In the genomic region with DNA sequence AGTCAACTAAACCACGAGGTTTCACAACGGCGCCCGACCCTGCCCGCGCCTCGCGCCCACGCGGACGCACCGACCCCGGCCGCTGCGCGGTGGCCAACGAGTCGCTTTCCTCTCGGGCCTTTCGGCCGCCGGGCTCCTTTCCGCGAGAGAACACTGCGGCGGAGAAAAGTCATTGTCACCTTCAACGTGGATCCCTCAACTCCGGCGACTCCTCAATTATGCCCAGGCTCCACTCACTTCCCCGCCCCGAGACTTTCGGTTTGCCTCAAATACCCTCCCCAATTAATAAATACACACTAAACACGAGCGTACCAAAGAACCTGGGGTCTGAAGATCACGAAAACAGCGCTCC, we compare ENCODE assay signal across 8 cellular contexts. TPM values are rescaled to one million over a fixed set of nuclear protein-coding genes. Genes with fewer than 3 reads are reported as not detected.
DNase-seq lines count a peak whose midpoint lies in the region; ATAC-seq lines count a peak whose summit lies in the region.

No MANE protein-coding gene starts in this region.

- POLR2A ChIA-PET in T-cell (lab: Charles Lee): interaction anchor here (0.6 to 0.7 kb wide), 2 partner anchors 629 to 632 kb away, joined by 5 to 17 read pairs; no protein-coding TSS in a partner anchor

- H3K9me3 ChIP-seq in muscle layer of colon (ENCODE audit: low read length): no peaks in the 10 kb centered on the region
- H3K9me3 ChIP-seq in thymus (ENCODE audit: control insufficient read depth): no peaks in the 10 kb centered on the region

- CTCF ChIA-PET in T-cell (lab: Charles Lee): interaction anchor here in 1 of 2 donors (1.0 kb wide), 1 partner anchor 8 kb away, joined by 8 read pairs; no protein-coding TSS in a partner anchor

- under 1% methylated on average over 36 of the region's 36 CpGs for WGBS in thymus

- peak overlapping the region; percentile 59 to 91 for H3K4me3 ChIP-seq in muscle layer of colon (ENCODE audit: low read depth in 1 of 2, low read length in 2 of 2)
- H3K4me3 ChIP-seq in thymus (ENCODE audit: low read length): peak overlapping the region; percentile 88

- H3K4me3 Mint-ChIP-seq in T-cell: peak overlapping the region; percentile 88 to 98 (median 92)
- H3K4me3 Mint-ChIP-seq in dendritic cell treated with granulocyte-macrophage colony-stimulating factor and Interleukin-4, amounts not matched to agents 40 ng/mL and 50 ng/mL, for 4 days: peak overlapping the region; percentile 97

- peak overlapping the region; percentile 73 for H3K9ac ChIP-seq in muscle layer of colon (ENCODE audit: low read length)

- no peaks in the 10 kb centered on the region for H3K27me3 ChIP-seq in muscle layer of colon (ENCODE audit: control insufficient read depth in 1 of 2, insufficient read depth in 2 of 2, low read length in 2 of 2)
- no peaks in the 10 kb centered on the region for H3K27me3 ChIP-seq in thymus (ENCODE audit: control insufficient read depth, insufficient read depth)

- no peaks in the 10 kb centered on the region for H3K9me3 Mint-ChIP-seq in T-cell
- no peaks in the 10 kb centered on the region for H3K9me3 Mint-ChIP-seq in dendritic cell treated with granulocyte-macrophage colony-stimulating factor and Interleukin-4, amounts not matched to agents 40 ng/mL and 50 ng/mL, for 4 days

- DNase-seq in NCI-H146 (lab: John Stamatoyannopoulos, UW) (peak; percentile 65), NCI-H146 treated with DMSO at 0.1 percent for 48 hours (lab: John Stamatoyannopoulos, UW; ENCODE audit: unreplicated experiment) (no peak), T-cell (peak in 8 of 34 experiments; percentile 1 to 31 (median 12)), NCI-H524 treated with DMSO at 0.1 percent for 48 hours (lab: John Stamatoyannopoulos, UW) (no peak), NOMO-1 treated with DMSO at 0.1 percent for 48 hours (lab: John Stamatoyannopoulos, UW; ENCODE audit: unreplicated experiment) (no peak)

- no peaks in the 10 kb centered on the region for H3K36me3 Mint-ChIP-seq in T-cell
- peaks cover 9% of the 10 kb centered on the region for H3K36me3 Mint-ChIP-seq in dendritic cell treated with granulocyte-macrophage colony-stimulating factor and Interleukin-4, amounts not matched to agents 40 ng/mL and 50 ng/mL, for 4 days (ENCODE audit: low read depth)

- peaks cover 30 to 46% (median 40%) of the 10 kb centered on the region in 3 donors for H3K4me1 Mint-ChIP-seq in T-cell
- peaks cover 24% of the 10 kb centered on the region for H3K4me1 Mint-ChIP-seq in dendritic cell treated with granulocyte-macrophage colony-stimulating factor and Interleukin-4, amounts not matched to agents 40 ng/mL and 50 ng/mL, for 4 days (ENCODE audit: low read depth)

- H3K4me1 ChIP-seq in muscle layer of colon (ENCODE audit: insufficient read depth, low read length) (peaks cover 19% of the 10 kb centered on the region), thymus (ENCODE audit: control insufficient read depth, insufficient read depth, low read length) (peaks cover 3% of the 10 kb centered on the region)

- H3K27ac ChIP-seq in muscle layer of colon (ENCODE audit: low read depth, low read length) (peak overlapping the region; percentile 97), thymus (ENCODE audit: low read depth) (peak overlapping the region; percentile 93)

- ATAC-seq in T-cell (replicated peaks in 1 of 4): peak in 1 of 4 experiments; percentile 2

- intact Hi-C loops in dendritic cell treated with granulocyte-macrophage colony-stimulating factor and Interleukin-4, amounts not matched to agents 40 ng/mL and 50 ng/mL, for 4 days (cut with micrococcal nuclease): loop anchor here (5.0 kb wide), 1 partner anchor 1352 kb away; a partner anchor contains a TSS

- H3K27me3 Mint-ChIP-seq in T-cell: no peaks in the 10 kb centered on the region
- H3K27me3 Mint-ChIP-seq in dendritic cell treated with granulocyte-macrophage colony-stimulating factor and Interleukin-4, amounts not matched to agents 40 ng/mL and 50 ng/mL, for 4 days: peaks cover 2% of the 10 kb centered on the region

- H3K36me3 ChIP-seq in muscle layer of colon (ENCODE audit: insufficient read depth, low read length): no peaks in the 10 kb centered on the region
- no peaks in the 10 kb centered on the region for H3K36me3 ChIP-seq in thymus (ENCODE audit: control insufficient read depth, insufficient read depth)

- H3K27ac Mint-ChIP-seq in T-cell: peak overlapping the region; percentile 93 to 94
- peak overlapping the region; percentile 91 for H3K27ac Mint-ChIP-seq in dendritic cell treated with granulocyte-macrophage colony-stimulating factor and Interleukin-4, amounts not matched to agents 40 ng/mL and 50 ng/mL, for 4 days

RNA-seq across cellular contexts. Expression of a gene that starts 0.5 kb away (rescaled TPM):
- 10 to 100 TPM; 70.3 to 93.2 (median 85.0) TPM for total RNA-seq in T-cell
- polyA plus RNA-seq in thymus: 57.0 TPM
